In the genomic region with DNA sequence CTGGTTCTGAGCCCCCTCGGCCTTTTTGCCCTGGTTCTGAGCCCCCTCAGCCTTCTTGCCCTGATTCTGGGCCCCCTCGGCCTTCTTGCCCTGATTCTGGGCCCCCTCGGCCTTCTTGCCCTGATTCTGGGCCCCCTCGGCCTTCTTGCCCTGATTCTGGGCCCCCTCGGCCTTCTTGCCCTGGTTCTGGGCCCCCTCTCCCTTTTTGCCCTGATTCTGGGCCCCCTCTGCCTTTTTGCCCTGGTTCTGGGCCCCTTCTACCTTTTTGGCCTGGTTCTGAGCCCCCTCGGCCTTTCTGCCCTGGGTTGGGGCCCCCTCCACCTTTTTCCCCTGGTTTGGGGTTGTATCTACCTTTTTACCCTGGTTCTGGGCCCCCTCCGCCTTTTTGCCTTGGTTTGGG, we compare ENCODE assay signal across 13 cellular contexts. TPM values are rescaled to one million over a fixed set of nuclear protein-coding genes. Genes with fewer than 3 reads are reported as not detected.
A peak's percentile ranks its signal among the peaks of the same experiment; 100 is the strongest.
DNase-seq lines count a peak whose midpoint lies in the region; ATAC-seq, FAIRE-seq and TF ChIP-seq lines count a peak whose summit lies in the region.
"Not testable (repeated sequence)": the region's sequence is repeated elsewhere in the genome, so short reads cannot be mapped to it uniquely, and the experiment has no call there.
"Had no signal": no experiment of that assay in that cellular context is flagged by ENCODE, and none has a peak within 500 bp of the region (broad histone marks: within the 10 kb centered on the region; RNA-seq: fewer than 3 reads in every experiment).

No MANE protein-coding gene starts in this region.

- not testable (repeated sequence) for TF ChIP-seq RAD21 in K562 (CRISPR knock-in tag; conservative IDR thresholded peaks at IDR 0.05 in 1 of 2, IDR thresholded peaks at IDR 0.05 in 1 of 2)

- H3K27ac Mint-ChIP-seq in endothelial cell (ENCODE audit: unreplicated experiment) = not testable (repeated sequence)

- H3K4me2 ChIP-seq in GM23248 (ENCODE audit: unreplicated experiment); K562 (ENCODE audit: insufficient read depth, low read length); hepatocyte: not testable (repeated sequence)

- in situ Hi-C loops in GM23248 (cut with MboI) = loop anchor here (25.0 kb wide), 1 partner anchor 503 kb away; no protein-coding TSS in a partner anchor
- in situ Hi-C loops in K562 (cut with MboI) = not testable (repeated sequence)

- H3K9me3 ChIP-seq in GM23248 (ENCODE audit: low read depth); K562 (replicated peaks; ENCODE audit: control insufficient read depth, insufficient read depth, low read depth, low read length); hepatocyte (ENCODE audit: low read depth); sigmoid colon; stomach: not testable (repeated sequence)

- POLR2A ChIA-PET in K562 (lab: Yijun Ruan, JAX) = not testable (repeated sequence)

- DNase-seq in GM23248; K562 (ENCODE audit: extremely low read depth in 1 of 4, low spot score in 3 of 4); endothelial cell (ENCODE audit: low spot score); hepatocyte (ENCODE audit: low spot score); stomach: not testable (repeated sequence)
- DNase-seq in sigmoid colon = peak; percentile 21

- not testable (repeated sequence) for H3K4me3 ChIP-seq in GM23248, K562, hepatocyte, sigmoid colon, stomach

- H4K20me1 ChIP-seq in GM23248 (ENCODE audit: insufficient read depth) = peaks cover 21% of the 10 kb centered on the region; the same call in 1 of the 2 replicates
- H4K20me1 ChIP-seq in K562 (replicated peaks; ENCODE audit: control insufficient read depth, insufficient read depth, low read length) = not testable (repeated sequence)
- peaks cover 96% of the 10 kb centered on the region for H4K20me1 ChIP-seq in hepatocyte (ENCODE audit: insufficient read depth, poor library complexity, severe bottlenecking)

- not testable (repeated sequence) for H3K9me1 ChIP-seq in K562 (ENCODE audit: control insufficient read depth, insufficient read depth, low read length)

- H3K36me3 Mint-ChIP-seq in endothelial cell (ENCODE audit: low read depth, unreplicated experiment) = peaks cover 44% of the 10 kb centered on the region

- peak overlapping the region; percentile 69 for H3K4me3 Mint-ChIP-seq in endothelial cell (ENCODE audit: unreplicated experiment)

- intact Hi-C loops in K562 (cut with micrococcal nuclease); sigmoid colon (cut with DNase I); stomach (cut with DNase I; ENCODE audit: low total_unique reads): not testable (repeated sequence)

- not testable (repeated sequence) for FAIRE-seq in K562 (lab: Jason Lieb, UNC)

- H3K27me3 ChIP-seq in GM23248 (replicated peaks; ENCODE audit: insufficient read depth); K562 (ENCODE audit: control insufficient read depth in 2 of 2, insufficient read depth in 2 of 2, low read length in 2 of 2); hepatocyte; sigmoid colon; stomach: not testable (repeated sequence)

- 97 to 100% methylated on average over 1 to 7 of the region's 7 CpGs for WGBS in GM23248 (ENCODE audit: low coverage in 1 of 2, low lambda C conversion rate in 2 of 2, missing lambda C conversion rate in 2 of 2), 2 experiments
- WGBS in K562 (ENCODE audit: insufficient coverage, low coverage, missing lambda C conversion rate) = 100% methylated on average over 4 of the region's 7 CpGs
- 100% methylated on average over 3 of the region's 7 CpGs for WGBS in hepatocyte (ENCODE audit: low lambda C conversion rate, missing lambda C conversion rate)
- WGBS in sigmoid colon, 2 donors = 97 to 98% methylated on average over 7 of the region's 7 CpGs
- WGBS in stomach, 5 donors = 93 to 99% (median 97%) methylated on average over 4 to 7 of the region's 7 CpGs

- not testable (repeated sequence) for H2AFZ ChIP-seq in GM23248; K562 (ENCODE audit: low read depth, low read length); hepatocyte

- TF ChIP-seq POLR2A in K562 (conservative IDR thresholded peaks at IDR 0.05); sigmoid colon (IDR thresholded peaks at IDR 0.05); stomach (IDR thresholded peaks at IDR 0.05): not testable (repeated sequence)

- not testable (repeated sequence) for H3K9me2 ChIP-seq in GM23248 (ENCODE audit: insufficient read depth); hepatocyte (replicated peaks; ENCODE audit: insufficient read depth)

- peaks cover 33% of the 10 kb centered on the region for H3K36me3 ChIP-seq in GM23248 (ENCODE audit: low read depth)
- H3K36me3 ChIP-seq in K562 (ENCODE audit: control insufficient read depth, insufficient read depth, low read length) = peaks cover 24% of the 10 kb centered on the region; the same call in 1 of the 3 replicates
- H3K36me3 ChIP-seq in hepatocyte (replicated peaks; ENCODE audit: insufficient read depth, low read depth) = not testable (repeated sequence)
- peaks cover 0 to 17% (median 9%) of the 10 kb centered on the region in 4 donors for H3K36me3 ChIP-seq in sigmoid colon
- H3K36me3 ChIP-seq in stomach = peaks cover 10 to 50% (median 40%) of the 10 kb centered on the region in 4 donors

- BruUV-seq in K562 (replicated peaks; lab: Mats Ljungman, UMichigan) = TSS peak; percentile 71

- not testable (repeated sequence) for H3K9ac ChIP-seq in GM23248; K562 (ENCODE audit: insufficient read depth in 1 of 2, low read depth in 2 of 2, low read length in 2 of 2)

- peaks cover 93% of the 10 kb centered on the region for H3F3A ChIP-seq in GM23248 (ENCODE audit: insufficient read depth)

- TF ChIP-seq EP300 in K562 (IDR thresholded peaks at IDR 0.05; ENCODE audit: low read length); sigmoid colon (IDR thresholded peaks at IDR 0.05); stomach (IDR thresholded peaks at IDR 0.05): not testable (repeated sequence)

- TF ChIP-seq CTCF in K562 (IDR thresholded peaks at IDR 0.05 in 2 of 3, conservative IDR thresholded peaks at IDR 0.05 in 1 of 3; ENCODE audit: insufficient read depth in 2 of 3, low read depth in 1 of 3, low read length in 3 of 3); endothelial cell (IDR thresholded peaks at IDR 0.05; ENCODE audit: unreplicated experiment); hepatocyte (IDR thresholded peaks at IDR 0.05; ENCODE audit: poor library complexity); sigmoid colon (IDR thresholded peaks at IDR 0.05); stomach (IDR thresholded peaks at IDR 0.05): not testable (repeated sequence)

- H3K27ac ChIP-seq in GM23248 = peak overlapping the region; percentile 91
- H3K27ac ChIP-seq in K562 (ENCODE audit: extremely low read depth, low read depth, low read length); sigmoid colon: not testable (repeated sequence)
- peak overlapping the region; percentile 52 for H3K27ac ChIP-seq in hepatocyte
- peak overlapping the region in 4 of 5 donors; percentile 24 to 49 (median 33) for H3K27ac ChIP-seq in stomach

- ATAC-seq in K562 = not testable (repeated sequence)

- H3K4me1 Mint-ChIP-seq in endothelial cell (ENCODE audit: unreplicated experiment) = peaks cover 30% of the 10 kb centered on the region

- CTCF ChIA-PET in K562 (lab: Yijun Ruan, JAX; ENCODE audit: low intra/inter-chr PET ratio) = not testable (repeated sequence)

- H3K4me1 ChIP-seq in GM23248 (ENCODE audit: insufficient read depth) (peaks cover 66% of the 10 kb centered on the region), hepatocyte (ENCODE audit: insufficient read depth) (peaks cover 20% of the 10 kb centered on the region), sigmoid colon (peaks cover 0 to 30% (median 21%) of the 10 kb centered on the region in 4 donors), stomach (peaks cover 21 to 79% (median 37%) of the 10 kb centered on the region in 4 donors)
- not testable (repeated sequence) for H3K4me1 ChIP-seq in K562 (replicated peaks in 1 of 2; ENCODE audit: control insufficient read depth in 2 of 2, insufficient read depth in 2 of 2, low read length in 2 of 2)

- not testable (repeated sequence) for H3K27me3 Mint-ChIP-seq in endothelial cell (ENCODE audit: unreplicated experiment)

- not testable (repeated sequence) for H3K9me3 Mint-ChIP-seq in endothelial cell (ENCODE audit: unreplicated experiment)

- H3K79me2 ChIP-seq in GM23248 (ENCODE audit: insufficient read depth) (peaks cover 100% of the 10 kb centered on the region), K562 (ENCODE audit: control insufficient read depth, insufficient read depth, low read length) (peaks cover 32% of the 10 kb centered on the region), hepatocyte (peaks cover 100% of the 10 kb centered on the region)

RNA-seq across cellular contexts. Expression of a gene that starts 22.7 kb away (rescaled TPM):
- 182 and 231 TPM in 2 replicates for total RNA-seq in GM23248 (2014; rRNA removed; shearing (Covaris generic))
- 127 and 131 TPM in 2 replicates for polyA plus RNA-seq in GM23248 (2016; fragmentation: Nextera tagmentation; extraction: Ambion mirVana)
- 66.3 and 83.0 TPM in 2 replicates for total RNA-seq in K562 (2011; cell fraction: chromatin; rRNA removed; ENCODE audit: low replicate concordance)
- total RNA-seq in K562 (2011; cell fraction: nucleolus; rRNA removed) = 45.0 and 45.3 TPM in 2 replicates
- 45.3 and 46.8 TPM in 2 replicates for total RNA-seq in K562 (2011; cell fraction: nucleoplasm; rRNA removed)
- 21.5 and 28.1 TPM in 2 replicates for total RNA-seq in K562 (2014; rRNA removed)
- 13.3 and 14.7 TPM in 2 replicates for total RNA-seq in K562 (2014; rRNA removed; fragmentation: Illumina TruSeq; extraction: Trizol)
- 23.0 and 24.0 TPM in 2 replicates for total RNA-seq in K562 (2015; rRNA removed; fragmentation: Illumina TruSeq; extraction: Trizol)
- 25.7 and 32.0 TPM in 2 replicates for total RNA-seq in K562 (2021)
- 9.2 and 12.0 TPM in 2 replicates for polyA plus RNA-seq in K562 (2011; rRNA removed)
- 7.0 and 8.1 TPM in 2 replicates for polyA plus RNA-seq in K562 (2011; cell fraction: cytosol; rRNA removed)
- polyA plus RNA-seq in K562 (2011; cell fraction: nucleus; rRNA removed) = 21.0 and 24.9 TPM in 2 replicates
- 23.1 and 33.3 TPM in 2 replicates for polyA plus RNA-seq in K562 (2012)
- polyA plus RNA-seq in K562 (2014; fragmentation: Illumina TruSeq; extraction: Trizol) = 16.9 and 20.1 TPM in 2 replicates
- under 1 TPM; 0.84 to 0.95 TPM for polyA plus RNA-seq in K562 (2014; fragmentation: Nextera tagmentation; extraction: Ambion mirVana)
- polyA plus RNA-seq in K562 (2014; rRNA removed) = 17.2 and 17.6 TPM in 2 replicates
- 11.9 and 12.7 TPM in 2 replicates for polyA minus RNA-seq in K562 (2011; rRNA and poly(A)+ RNA removed)
- 13.5 and 17.6 TPM in 2 replicates for polyA minus RNA-seq in K562 (2011; cell fraction: cytosol; rRNA and poly(A)+ RNA removed)
- polyA minus RNA-seq in K562 (2011; cell fraction: nucleus; rRNA and poly(A)+ RNA removed) = 12.1 and 18.4 TPM in 2 replicates
- 179 TPM for total RNA-seq in endothelial cell (ENCODE audit: unreplicated experiment)
- total RNA-seq in hepatocyte = 182 and 193 TPM in 2 replicates
- polyA plus RNA-seq in hepatocyte = 242 and 274 TPM in 2 replicates
- 10 to 100 TPM; 30.1 to 69.2 (median 38.8) TPM for total RNA-seq in sigmoid colon
- 100 to 1,000 TPM in 1 of 3 donors, 10 to 100 TPM in 2; 24.6 to 245 (median 31.4) TPM for polyA plus RNA-seq in sigmoid colon
- 100 to 1,000 TPM; 125 to 456 (median 251) TPM for total RNA-seq in stomach
- 10 to 100 TPM; 34.4 to 79.6 (median 74.6) TPM for polyA plus RNA-seq in stomach

RNA-seq across cellular contexts. Expression of a gene that starts 40.4 kb away (rescaled TPM):
- not detected in 2 replicates for total RNA-seq in GM23248 (2014; rRNA removed; shearing (Covaris generic))
- polyA plus RNA-seq in GM23248 (2016; fragmentation: Nextera tagmentation; extraction: Ambion mirVana) = not detected in 2 replicates
- total RNA-seq in K562 (2011; cell fraction: chromatin; rRNA removed; ENCODE audit: low replicate concordance) = not detected in 2 replicates
- not detected in 2 replicates for total RNA-seq in K562 (2011; cell fraction: nucleolus; rRNA removed)
- not detected in 2 replicates for total RNA-seq in K562 (2011; cell fraction: nucleoplasm; rRNA removed)
- not detected in 2 replicates for total RNA-seq in K562 (2014; rRNA removed)
- not detected in 2 replicates for total RNA-seq in K562 (2014; rRNA removed; fragmentation: Illumina TruSeq; extraction: Trizol)
- total RNA-seq in K562 (2015; rRNA removed; fragmentation: Illumina TruSeq; extraction: Trizol) = not detected in 2 replicates
- total RNA-seq in K562 (2021) = not detected in 2 replicates
- polyA plus RNA-seq in K562 (2011; rRNA removed) = not detected in 2 replicates
- polyA plus RNA-seq in K562 (2011; cell fraction: cytosol; rRNA removed) = not detected in 2 replicates
- polyA plus RNA-seq in K562 (2011; cell fraction: nucleus; rRNA removed) = not detected in 2 replicates
- polyA plus RNA-seq in K562 (2012) = not detected in 2 replicates
- not detected in 2 replicates for polyA plus RNA-seq in K562 (2014; fragmentation: Illumina TruSeq; extraction: Trizol)
- not detected for polyA plus RNA-seq in K562 (2014; fragmentation: Nextera tagmentation; extraction: Ambion mirVana)
- not detected in 2 replicates for polyA plus RNA-seq in K562 (2014; rRNA removed)
- not detected in 2 replicates for polyA minus RNA-seq in K562 (2011; rRNA and poly(A)+ RNA removed)
- polyA minus RNA-seq in K562 (2011; cell fraction: cytosol; rRNA and poly(A)+ RNA removed) = not detected in 2 replicates
- not detected in 2 replicates for polyA minus RNA-seq in K562 (2011; cell fraction: nucleus; rRNA and poly(A)+ RNA removed)
- not detected for total RNA-seq in endothelial cell (ENCODE audit: unreplicated experiment)
- not detected in 2 replicates for total RNA-seq in hepatocyte
- not detected in 2 replicates for polyA plus RNA-seq in hepatocyte
- total RNA-seq in sigmoid colon = not detected
- polyA plus RNA-seq in sigmoid colon = not detected
- total RNA-seq in stomach = not detected
- not detected for polyA plus RNA-seq in stomach
- total RNA-seq: Calu3; CD4-positive, alpha-beta memory T cell; H1; H9 had no signal
- polyA plus RNA-seq: BJ; CD14-positive monocyte; CD4-positive, alpha-beta memory T cell; H1; IgD-negative memory B cell had no signal
